ENCODE assay signal across 12 cellular contexts in the genomic region with DNA sequence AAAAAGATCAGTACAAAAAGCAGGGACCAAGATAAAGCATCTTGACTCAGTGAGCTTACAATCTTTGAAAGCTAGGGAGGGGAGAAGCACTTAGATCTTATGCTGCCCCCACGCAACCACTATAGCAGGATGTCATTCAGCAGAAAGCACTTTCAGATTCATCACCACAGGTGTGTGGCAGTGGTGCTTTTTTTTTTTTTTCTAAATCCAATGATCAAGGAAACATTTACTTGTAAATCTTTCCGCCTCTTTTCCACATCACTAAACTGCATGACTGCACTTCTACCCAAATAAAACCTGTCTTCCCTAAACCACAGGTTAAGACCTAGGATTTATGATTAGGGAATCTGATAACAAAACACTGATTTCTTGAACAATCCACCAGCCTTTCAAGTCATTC.
DNase-seq lines count a peak whose midpoint lies in the region; ATAC-seq lines count a peak whose summit lies in the region.
"Had no signal": no experiment of that assay in that cellular context is flagged by ENCODE, and none has a peak within 500 bp of the region (broad histone marks: within the 10 kb centered on the region; RNA-seq: fewer than 3 reads in every experiment).

No MANE protein-coding gene starts in this region.

- peak overlapping the region in 2 of 4 donors; percentile 33 to 53 for H3K4me3 Mint-ChIP-seq in CD4-positive, CD25-positive, alpha-beta regulatory T cell
- no peak overlapping the region for H3K4me3 Mint-ChIP-seq in activated CD4-positive, alpha-beta T cell treated with anti-CD3 and anti-CD28 coated beads for 36 hours

- no peaks in the 10 kb centered on the region for H3K9me3 Mint-ChIP-seq in CD4-positive, CD25-positive, alpha-beta regulatory T cell
- H3K9me3 Mint-ChIP-seq in activated CD4-positive, alpha-beta T cell treated with anti-CD3 and anti-CD28 coated beads for 36 hours (ENCODE audit: low read depth), result no peaks in the 10 kb centered on the region

- H3K27me3 Mint-ChIP-seq in CD4-positive, CD25-positive, alpha-beta regulatory T cell, result no peaks in the 10 kb centered on the region
- H3K27me3 Mint-ChIP-seq in activated CD4-positive, alpha-beta T cell treated with anti-CD3 and anti-CD28 coated beads for 36 hours, result no peaks in the 10 kb centered on the region

- no peaks in the 10 kb centered on the region for H3K27me3 ChIP-seq in CD4-positive, CD25-positive, alpha-beta regulatory T cell (ENCODE audit: control insufficient read depth, insufficient read depth, low read length)
- H3K27me3 ChIP-seq: body of pancreas had no signal

- no peak overlapping the region for H3K4me3 ChIP-seq in CD4-positive, CD25-positive, alpha-beta regulatory T cell (ENCODE audit: low read depth, low read length)
- H3K4me3 ChIP-seq: body of pancreas had no signal

- H3K4me1 ChIP-seq in CD4-positive, CD25-positive, alpha-beta regulatory T cell (ENCODE audit: control insufficient read depth, insufficient read depth, low read length, poor library complexity, severe bottlenecking), result peaks cover 18% of the 10 kb centered on the region

- intact Hi-C loops in activated CD4-positive, alpha-beta T cell treated with anti-CD3 and anti-CD28 coated beads for 36 hours (cut with DNase I, micrococcal nuclease), result loop anchor here (1.0 to 5.0 kb wide), 4 partner anchors 48 to 76 kb away; no protein-coding TSS in a partner anchor
- intact Hi-C loops in left colon (cut with DNase I, micrococcal nuclease), result no loop called here

- peaks cover 24 to 46% (median 34%) of the 10 kb centered on the region in 4 donors for H3K4me1 Mint-ChIP-seq in CD4-positive, CD25-positive, alpha-beta regulatory T cell
- H3K4me1 Mint-ChIP-seq in activated CD4-positive, alpha-beta T cell treated with anti-CD3 and anti-CD28 coated beads for 36 hours, result peaks cover 48% of the 10 kb centered on the region

- ATAC-seq in CD4-positive, CD25-positive, alpha-beta regulatory T cell (ENCODE audit: low read depth in 2 of 2), result peak; percentile 91 to 94
- ATAC-seq in GM21526 (IDR thresholded peaks at IDR 0.05; ENCODE audit: low FRiP score, unreplicated experiment) (peak; percentile 49), left colon (peak; percentile 27)
- peak; percentile 76 for ATAC-seq in activated CD4-positive, alpha-beta T cell treated with anti-CD3 and anti-CD28 coated beads for 36 hours
- ATAC-seq: body of pancreas had no signal

- DNase-seq in CD4-positive, CD25-positive, alpha-beta regulatory T cell, result peak in 2 of 3 donors; percentile 48 to 88
- peak; percentile 72 for DNase-seq in activated CD4-positive, alpha-beta T cell treated with anti-CD3 and anti-CD28 coated beads for 36 hours
- DNase-seq in left colon (no peak), UCSD-AML1 (lab: John Stamatoyannopoulos, UW; ENCODE audit: unreplicated experiment) (no peak), GOT3 (lab: John Stamatoyannopoulos, UW) (no peak), NOMO-1 (lab: John Stamatoyannopoulos, UW; ENCODE audit: unreplicated experiment in 2 of 2) (no peak), OCI-M2 (lab: John Stamatoyannopoulos, UW; ENCODE audit: unreplicated experiment) (no peak)
- DNase-seq: body of pancreas, foreskin fibroblast, NCI-H2029, SK-N-SH had no signal

- H3K36me3 Mint-ChIP-seq in CD4-positive, CD25-positive, alpha-beta regulatory T cell, result peaks cover 9% of the 10 kb centered on the region
- H3K36me3 Mint-ChIP-seq in activated CD4-positive, alpha-beta T cell treated with anti-CD3 and anti-CD28 coated beads for 36 hours (ENCODE audit: low read depth), result no peaks in the 10 kb centered on the region

- no peak overlapping the region for H3K27ac ChIP-seq in CD4-positive, CD25-positive, alpha-beta regulatory T cell (ENCODE audit: insufficient read depth, low read length, poor library complexity, severe bottlenecking)
- H3K27ac ChIP-seq: body of pancreas had no signal

- CTCF ChIA-PET in activated CD4-positive, alpha-beta T cell treated with anti-CD3 and anti-CD28 coated beads for 36 hours (lab: Charles Lee), result interaction anchor here (0.6 to 1.7 kb wide), 5 partner anchors 14 to 254 kb away, joined by 3 to 4 read pairs (median 3); no protein-coding TSS in a partner anchor

- H3K36me3 ChIP-seq in CD4-positive, CD25-positive, alpha-beta regulatory T cell (ENCODE audit: control insufficient read depth, insufficient read depth, low read length), result no peaks in the 10 kb centered on the region

- POLR2A ChIA-PET in activated CD4-positive, alpha-beta T cell treated with anti-CD3 and anti-CD28 coated beads for 36 hours (lab: Charles Lee), result interaction anchor here (0.6 kb wide), 2 partner anchors 19 to 42 kb away, joined by 3 to 5 read pairs; no protein-coding TSS in a partner anchor

- H3K27ac Mint-ChIP-seq in CD4-positive, CD25-positive, alpha-beta regulatory T cell, result peak overlapping the region; percentile 11 to 62 (median 51)
- H3K27ac Mint-ChIP-seq in activated CD4-positive, alpha-beta T cell treated with anti-CD3 and anti-CD28 coated beads for 36 hours, result peak overlapping the region; percentile 76

- H3K9me3 ChIP-seq in CD4-positive, CD25-positive, alpha-beta regulatory T cell (ENCODE audit: control insufficient read depth in 2 of 2, low read length in 2 of 2), result no peaks in the 10 kb centered on the region
- H3K9me3 ChIP-seq: body of pancreas, SK-N-SH had no signal

Comparison
In these comparisons a context has a peak if more than half of its experiments do, and no peak if none do; other contexts are left out.
1. ATAC-seq: peak in every context shown above with its lines; median percentile 92 in CD4-positive, CD25-positive, alpha-beta regulatory T cell; 76 in activated CD4-positive, alpha-beta T cell treated with anti-CD3 and anti-CD28 coated beads for 36 hours; 49 in GM21526; 27 in left colon.
2. DNase-seq: peak in CD4-positive, CD25-positive, alpha-beta regulatory T cell (2 of 3) and activated CD4-positive, alpha-beta T cell treated with anti-CD3 and anti-CD28 coated beads for 36 hours (single experiment); none in left colon (0 of 2), UCSD-AML1 (single experiment), GOT3 (single experiment), NOMO-1 (0 of 2) and OCI-M2 (single experiment).
3. intact Hi-C loops: an anchor here in activated CD4-positive, alpha-beta T cell treated with anti-CD3 and anti-CD28 coated beads for 36 hours (1.0 to 5.0 kb wide); none called in left colon.